Comparison of ENCODE assay signal across 8 cellular contexts in genomic region chr6:157314705-157315321, GRCh38. TPM values are rescaled to one million over a fixed set of nuclear protein-coding genes. Genes with fewer than 3 reads are reported as not detected.
A peak's percentile ranks its signal among the peaks of the same experiment; 100 is the strongest.
DNase-seq lines count a peak whose midpoint lies in the region; ATAC-seq and TF ChIP-seq lines count a peak whose summit lies in the region.

No MANE protein-coding gene starts in this region.

- H3K4me1 ChIP-seq in RWPE2 (ENCODE audit: insufficient read depth, poor library complexity, severe bottlenecking) (peaks cover 14% of the 10 kb centered on the region), parathyroid adenoma (peaks cover 8% of the 10 kb centered on the region)

- H3K27me3 Mint-ChIP-seq in activated naive CD4-positive, alpha-beta T cell treated with anti-CD3 and anti-CD28 coated beads for 36 hours (ENCODE audit: low read depth) = no peaks in the 10 kb centered on the region

- H3K27ac Mint-ChIP-seq in activated naive CD4-positive, alpha-beta T cell treated with anti-CD3 and anti-CD28 coated beads for 36 hours = no peak overlapping the region

- H3K4me3 Mint-ChIP-seq in activated naive CD4-positive, alpha-beta T cell treated with anti-CD3 and anti-CD28 coated beads for 36 hours = no peak overlapping the region

- H2AFZ ChIP-seq in parathyroid adenoma = no peak overlapping the region

- peak; percentile 67 for ATAC-seq in HG02763 (IDR thresholded peaks at IDR 0.05; ENCODE audit: unreplicated experiment)
- peak; percentile 65 for ATAC-seq in RWPE2 (ENCODE audit: low read depth)

- no peak overlapping the region for H3K4me3 ChIP-seq in RWPE2 (ENCODE audit: severe bottlenecking)
- H3K4me3 ChIP-seq in fibroblast of pulmonary artery (replicated peaks; ENCODE audit: low read depth, low read length) = no peak overlapping the region
- H3K4me3 ChIP-seq in parathyroid adenoma (ENCODE audit: low read depth, low read length) = no peak overlapping the region

- H3K9me3 ChIP-seq in RWPE2 (ENCODE audit: severe bottlenecking) (no peaks in the 10 kb centered on the region), parathyroid adenoma (ENCODE audit: control insufficient read depth, low read length) (no peaks in the 10 kb centered on the region)

- H3K4me2 ChIP-seq in parathyroid adenoma (ENCODE audit: low read length) = no peak overlapping the region

- TF ChIP-seq CTCF in RWPE2 (IDR thresholded peaks at IDR 0.05; ENCODE audit: poor library complexity, severe bottlenecking) (peak; percentile 98), fibroblast of pulmonary artery (IDR thresholded peaks at IDR 0.05; ENCODE audit: low read length, missing control alignments) (peak; percentile 97), parathyroid adenoma (IDR thresholded peaks at IDR 0.05) (peak; percentile 92)

- no peak overlapping the region for H3K9ac ChIP-seq in parathyroid adenoma

- DNase-seq in activated naive CD4-positive, alpha-beta T cell treated with anti-CD3 and anti-CD28 coated beads for 36 hours = peak; percentile 30
- no peak for DNase-seq in activated naive CD4-positive, alpha-beta T cell treated with anti-CD3 and anti-CD28 coated beads, Interleukin-2, amount 50 U/mL, for 16 hours
- DNase-seq in RWPE2 (ENCODE audit: low spot score) (no peak), fibroblast of pulmonary artery (ENCODE audit: low read depth) (peak; percentile 88), NCI-H524 treated with DMSO at 0.1 percent for 48 hours (lab: John Stamatoyannopoulos, UW) (no peak), kidney glomerular epithelial cell (lab: John Stamatoyannopoulos, UW) (no peak)

- H3K4me1 Mint-ChIP-seq in activated naive CD4-positive, alpha-beta T cell treated with anti-CD3 and anti-CD28 coated beads for 36 hours (ENCODE audit: low read depth) = peaks cover 12% of the 10 kb centered on the region

- peaks cover 14% of the 10 kb centered on the region for H3K36me3 Mint-ChIP-seq in activated naive CD4-positive, alpha-beta T cell treated with anti-CD3 and anti-CD28 coated beads for 36 hours (ENCODE audit: low read depth)

- CTCF ChIA-PET in activated naive CD4-positive, alpha-beta T cell treated with anti-CD3 and anti-CD28 coated beads for 36 hours (lab: Charles Lee) = interaction anchor here (0.6 to 4.1 kb wide), 28 partner anchors 9 to 759 kb away, joined by 3 to 42 read pairs (median 4); partner anchors contain the start of gene TMEM242

- no peaks in the 10 kb centered on the region for H3K27me3 ChIP-seq in RWPE2 (ENCODE audit: insufficient read depth, poor library complexity, severe bottlenecking)
- no peaks in the 10 kb centered on the region for H3K27me3 ChIP-seq in parathyroid adenoma (ENCODE audit: control insufficient read depth, insufficient read depth, low read length)

- intact Hi-C loops in activated naive CD4-positive, alpha-beta T cell treated with anti-CD3 and anti-CD28 coated beads for 36 hours (cut with micrococcal nuclease) = loop anchor here (1.0 to 2.0 kb wide), 6 partner anchors 20 to 818 kb away; no protein-coding TSS in a partner anchor

- H3K9me3 Mint-ChIP-seq in activated naive CD4-positive, alpha-beta T cell treated with anti-CD3 and anti-CD28 coated beads for 36 hours = no peaks in the 10 kb centered on the region

- H3K36me3 ChIP-seq in RWPE2 (ENCODE audit: low read depth) (peaks cover 38% of the 10 kb centered on the region), parathyroid adenoma (ENCODE audit: control insufficient read depth, insufficient read depth, low read length) (no peaks in the 10 kb centered on the region)

- no peak overlapping the region for H3K27ac ChIP-seq in RWPE2 (ENCODE audit: poor library complexity, severe bottlenecking)
- no peak overlapping the region for H3K27ac ChIP-seq in parathyroid adenoma

- peaks cover 3% of the 10 kb centered on the region for H3K79me2 ChIP-seq in parathyroid adenoma

RNA-seq across cellular contexts. Expression of gene TMEM242, which starts 8.5 kb away (rescaled TPM):
- 10 to 100 TPM in 1 of 2 experiments, 1 to 10 TPM in 1; 9.3 to 10.3 TPM for total RNA-seq in activated naive CD4-positive, alpha-beta T cell treated with anti-CD3 and anti-CD28 coated beads for 36 hours

Comparison
In these comparisons a context has a peak if more than half of its experiments do, and no peak if none do; other contexts are left out.
1. DNase-seq: peak in activated naive CD4-positive, alpha-beta T cell treated with anti-CD3 and anti-CD28 coated beads for 36 hours (single experiment) and fibroblast of pulmonary artery (single experiment); none in activated naive CD4-positive, alpha-beta T cell treated with anti-CD3 and anti-CD28 coated beads, Interleukin-2, amount 50 U/mL, for 16 hours (single experiment), RWPE2 (single experiment), NCI-H524 treated with DMSO at 0.1 percent for 48 hours (single experiment) and kidney glomerular epithelial cell (single experiment).
2. Peak in every context shown above with its lines, with median percentiles within 50 percentile points of each other: CTCF ChIP-seq.